Comparison of ENCODE assay signal across 9 cellular contexts in the genomic region with DNA sequence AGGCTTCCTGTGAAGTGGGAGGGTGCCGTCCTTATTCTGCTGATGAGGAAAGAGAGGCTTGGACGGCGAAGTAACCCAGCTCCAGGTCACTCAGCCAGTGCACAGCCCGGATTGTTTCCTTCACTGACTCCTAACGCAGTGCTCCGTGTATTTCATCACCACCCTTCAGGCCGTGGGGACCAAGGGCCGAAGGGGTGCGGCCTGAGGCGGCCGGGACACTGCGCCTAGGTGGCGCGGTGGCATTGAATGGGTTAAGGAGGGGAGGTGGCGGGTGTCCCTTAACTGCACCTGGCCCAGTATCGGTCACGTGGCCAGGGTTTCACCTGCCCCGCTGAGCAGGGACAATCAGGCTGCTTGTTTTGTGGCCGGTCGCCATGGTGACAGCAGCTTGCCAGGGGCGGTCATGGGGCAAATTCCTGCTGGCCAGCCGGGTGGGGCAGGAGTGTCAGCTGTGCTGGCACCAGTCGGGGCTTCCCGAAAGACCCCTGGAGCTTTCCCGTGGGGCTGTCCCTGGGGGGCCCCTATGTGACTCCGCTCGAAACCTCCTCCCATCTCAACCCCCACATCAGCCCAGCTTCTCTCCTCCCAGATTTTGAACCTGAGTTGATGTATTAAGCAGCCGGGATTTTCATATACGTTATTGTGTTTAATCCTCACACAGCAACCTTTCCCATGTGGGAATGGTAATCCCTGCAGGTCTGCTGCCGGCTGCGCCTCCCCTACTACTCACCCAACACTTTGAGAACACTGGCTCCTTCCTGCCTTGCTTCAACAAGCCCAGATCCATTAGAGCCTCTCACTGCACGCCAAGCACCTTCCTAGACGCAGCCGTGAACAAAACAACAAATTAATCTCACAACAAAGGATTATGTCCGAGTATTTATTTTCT. TPM values are rescaled to one million over a fixed set of nuclear protein-coding genes. Genes with fewer than 3 reads are reported as not detected.
DNase-seq lines count a peak whose midpoint lies in the region; ATAC-seq, FAIRE-seq and TF ChIP-seq lines count a peak whose summit lies in the region.
"Had no signal": no experiment of that assay in that cellular context is flagged by ENCODE, and none has a peak within 500 bp of the region (broad histone marks: within the 10 kb centered on the region; RNA-seq: fewer than 3 reads in every experiment).

No MANE protein-coding gene starts in this region.

- H3K4me3 Mint-ChIP-seq in endodermal cell = peak overlapping the region; percentile 47

- H3K4me1 Mint-ChIP-seq in endodermal cell = peaks cover 31% of the 10 kb centered on the region

- peaks cover 5% of the 10 kb centered on the region for H3K36me3 Mint-ChIP-seq in endodermal cell (ENCODE audit: low read depth)
- H3K36me3 Mint-ChIP-seq: naive thymus-derived CD8-positive, alpha-beta T cell had no signal

- H4K8ac ChIP-seq in neuronal stem cell (ENCODE audit: low read depth, low read length) = peak overlapping the region; percentile 32

- peak overlapping the region; percentile 99 for H2BK5ac ChIP-seq in neuronal stem cell (ENCODE audit: low read length)

- peak overlapping the region; percentile 77 for H3K14ac ChIP-seq in neuronal stem cell (ENCODE audit: low read length)

- H2BK12ac ChIP-seq in neuronal stem cell (ENCODE audit: low read length) = peak overlapping the region; percentile 99

- H3K4me1 ChIP-seq in endodermal cell (ENCODE audit: control insufficient read depth, insufficient read depth, low read length) (peaks cover 11% of the 10 kb centered on the region), neuronal stem cell (ENCODE audit: control insufficient read depth in 2 of 2, insufficient read depth in 1 of 2, low read depth in 1 of 2, low read length in 2 of 2) (peaks cover 22 to 24% of the 10 kb centered on the region in 2 donors)

- peak overlapping the region; percentile 98 for H3K18ac ChIP-seq in neuronal stem cell (ENCODE audit: low read length)

- H2AK5ac ChIP-seq in neuronal stem cell (ENCODE audit: low read depth, low read length) = peak overlapping the region; percentile 97

- H3K9ac ChIP-seq in endodermal cell (ENCODE audit: extremely low read depth, low read length, poor library complexity, severe bottlenecking) (peak overlapping the region; percentile 84), neuronal stem cell (ENCODE audit: low read depth, low read length, poor library complexity) (peak overlapping the region; percentile 73)

- no peak for ATAC-seq in GM21367 (IDR thresholded peaks at IDR 0.05; ENCODE audit: unreplicated experiment)
- no peak for ATAC-seq in HG02763 (IDR thresholded peaks at IDR 0.05; ENCODE audit: unreplicated experiment)
- ATAC-seq in activated CD4-positive, CD25-positive, alpha-beta regulatory T cell treated with anti-CD3 and anti-CD28 coated beads, Interleukin-2, amount 50 U/mL, for 24 hours = no peak
- ATAC-seq: naive thymus-derived CD8-positive, alpha-beta T cell had no signal

- peak overlapping the region; percentile 47 for H4K91ac ChIP-seq in neuronal stem cell (ENCODE audit: low read depth, low read length, poor library complexity)

- H2AFZ ChIP-seq in neuronal stem cell (ENCODE audit: low read length) = peak overlapping the region; percentile 57

- H3K9me3 ChIP-seq in endodermal cell (ENCODE audit: control insufficient read depth, low read length) = no peaks in the 10 kb centered on the region
- H3K9me3 ChIP-seq in neuronal stem cell (replicated peaks in 1 of 2; ENCODE audit: control insufficient read depth in 2 of 2, insufficient read depth in 1 of 2, low read depth in 1 of 2, low read length in 2 of 2) = no peaks in the 10 kb centered on the region

- TF ChIP-seq CTCF in endodermal cell (conservative IDR thresholded peaks at IDR 0.05) (no peak), GM13977 (IDR thresholded peaks at IDR 0.05; ENCODE audit: extremely low read depth, insufficient read depth, missing control alignments) (no peak)

- peak overlapping the region; percentile 100 for H2BK120ac ChIP-seq in neuronal stem cell (ENCODE audit: low read depth, low read length)

- no peaks in the 10 kb centered on the region for H3K9me3 Mint-ChIP-seq in endodermal cell
- H3K9me3 Mint-ChIP-seq: naive thymus-derived CD8-positive, alpha-beta T cell had no signal

- FAIRE-seq in G401.6 (lab: Jason Lieb, UNC) = peak; percentile 79

- H3K27ac ChIP-seq in endodermal cell (ENCODE audit: low read depth, low read length) (peak overlapping the region; percentile 69), neuronal stem cell (replicated peaks; ENCODE audit: low read length) (peak overlapping the region; percentile 96)

- H3K23ac ChIP-seq in neuronal stem cell (ENCODE audit: low read depth, low read length, poor library complexity) = peak overlapping the region; percentile 81

- peak overlapping the region; percentile 81 for H3K4ac ChIP-seq in neuronal stem cell (ENCODE audit: low read length)

- no peaks in the 10 kb centered on the region for H3K79me1 ChIP-seq in neuronal stem cell (ENCODE audit: low read depth, low read length)

- no peaks in the 10 kb centered on the region for H3K27me3 Mint-ChIP-seq in endodermal cell (ENCODE audit: insufficient read depth)
- H3K27me3 Mint-ChIP-seq: naive thymus-derived CD8-positive, alpha-beta T cell had no signal

- H3K36me3 ChIP-seq in endodermal cell (ENCODE audit: control insufficient read depth, insufficient read depth, low read length) = no peaks in the 10 kb centered on the region
- no peaks in the 10 kb centered on the region for H3K36me3 ChIP-seq in neuronal stem cell (replicated peaks in 1 of 2; ENCODE audit: control insufficient read depth in 2 of 2, insufficient read depth in 2 of 2, low read length in 2 of 2)

- in situ Hi-C loops in GM13977 (cut with MboI; ENCODE audit: low pct_unique_long_range_greater_than_20kb, low sequenced_read_pairs, unreplicated experiment) = no loop called here

- H3K4me2 ChIP-seq in neuronal stem cell (ENCODE audit: insufficient read depth, low read length, poor library complexity, severe bottlenecking) = peak overlapping the region; percentile 45

- no peaks in the 10 kb centered on the region for H3K27me3 ChIP-seq in endodermal cell (ENCODE audit: control insufficient read depth, insufficient read depth, low read length, poor library complexity, severe bottlenecking)
- H3K27me3 ChIP-seq in neuronal stem cell (ENCODE audit: control insufficient read depth in 3 of 3, insufficient read depth in 3 of 3, low read depth in 1 of 3, low read length in 3 of 3) = no peaks in the 10 kb centered on the region

- 11 to 18% methylated on average over 18 to 35 of the region's 35 CpGs for WGBS in endodermal cell (ENCODE audit: insufficient coverage in 1 of 2, insufficient read length in 1 of 2), 2 experiments
- no CpG with 5 or more reads among the region's 35 CpGs for WGBS in neuronal stem cell (ENCODE audit: extremely low coverage in 2 of 2, insufficient read length in 2 of 2, insufficient replicate concordance in 1 of 2), 2 donors

- H3K4me3 ChIP-seq in endodermal cell (ENCODE audit: low read length) = peak overlapping the region; percentile 69
- peak overlapping the region in 1 of 2 donors; percentile 2 for H3K4me3 ChIP-seq in neuronal stem cell (ENCODE audit: low read length in 2 of 2)

- H2BK15ac ChIP-seq in neuronal stem cell (ENCODE audit: low read length) = peak overlapping the region; percentile 65

- DNase-seq in NCI-H2196 (lab: John Stamatoyannopoulos, UW; ENCODE audit: unreplicated experiment) (peak; percentile 94), endodermal cell (peak; percentile 100), neuronal stem cell (ENCODE audit: low spot score) (peak; percentile 87), GM13977 (ENCODE audit: low spot score) (no peak)

- H3K27ac Mint-ChIP-seq in endodermal cell = peak overlapping the region; percentile 99

RNA-seq across cellular contexts. Expression of a gene that starts 4.4 kb away (rescaled TPM):
- total RNA-seq in endodermal cell = 100 to 1,000 TPM in 1 of 2 donors, 10 to 100 TPM in 1; 76.9 to 109 TPM
- polyA plus RNA-seq in endodermal cell (2013, experiment 1 of 2) = 10.1 TPM
- polyA plus RNA-seq in endodermal cell (2013, experiment 2 of 2) = 10.6 TPM
- polyA plus RNA-seq in neuronal stem cell (2013, experiment 1 of 2) = 17.1 TPM
- 16.7 TPM for polyA plus RNA-seq in neuronal stem cell (2013, experiment 2 of 2)

RNA-seq across cellular contexts. Expression of a gene that starts 23.5 kb away (rescaled TPM):
- 10 to 100 TPM; 23.0 to 34.4 TPM for total RNA-seq in endodermal cell
- 25.5 TPM for polyA plus RNA-seq in endodermal cell (2013, experiment 1 of 2)
- 16.4 TPM for polyA plus RNA-seq in endodermal cell (2013, experiment 2 of 2)
- 20.3 TPM for polyA plus RNA-seq in neuronal stem cell (2013, experiment 1 of 2)
- polyA plus RNA-seq in neuronal stem cell (2013, experiment 2 of 2) = 17.6 TPM

RNA-seq across cellular contexts. Expression of a gene that starts 27.1 kb away (rescaled TPM):
- 10 to 100 TPM; 20.7 to 47.0 TPM for total RNA-seq in endodermal cell
- 4.2 TPM for polyA plus RNA-seq in endodermal cell (2013, experiment 1 of 2)
- 3.6 TPM for polyA plus RNA-seq in endodermal cell (2013, experiment 2 of 2)
- polyA plus RNA-seq in neuronal stem cell (2013, experiment 1 of 2) = 13.8 TPM
- polyA plus RNA-seq in neuronal stem cell (2013, experiment 2 of 2) = 13.7 TPM
- total RNA-seq: naive thymus-derived CD8-positive, alpha-beta T cell had no signal
- polyA plus RNA-seq: naive thymus-derived CD8-positive, alpha-beta T cell had no signal

RNA-seq across cellular contexts. Expression of a gene that starts 59.6 kb away (rescaled TPM):
- total RNA-seq in endodermal cell = 10 to 100 TPM; 62.2 to 67.2 TPM
- polyA plus RNA-seq in endodermal cell (2013, experiment 1 of 2) = 55.9 TPM
- polyA plus RNA-seq in endodermal cell (2013, experiment 2 of 2) = 66.2 TPM
- polyA plus RNA-seq in neuronal stem cell (2013, experiment 1 of 2) = 69.9 TPM
- polyA plus RNA-seq in neuronal stem cell (2013, experiment 2 of 2) = 73.3 TPM

RNA-seq across cellular contexts. Expression of a gene that starts 59.7 kb away (rescaled TPM):
- total RNA-seq in endodermal cell = 10 to 100 TPM in 1 of 2 donors, 1 to 10 TPM in 1; 8.9 to 11.1 TPM
- 4.6 TPM for polyA plus RNA-seq in endodermal cell (2013, experiment 1 of 2)
- polyA plus RNA-seq in endodermal cell (2013, experiment 2 of 2) = 4.4 TPM
- 3.3 TPM for polyA plus RNA-seq in neuronal stem cell (2013, experiment 1 of 2)
- polyA plus RNA-seq in neuronal stem cell (2013, experiment 2 of 2) = 3.4 TPM
